ENCODE assay signal across 9 cellular contexts in the genomic region with DNA sequence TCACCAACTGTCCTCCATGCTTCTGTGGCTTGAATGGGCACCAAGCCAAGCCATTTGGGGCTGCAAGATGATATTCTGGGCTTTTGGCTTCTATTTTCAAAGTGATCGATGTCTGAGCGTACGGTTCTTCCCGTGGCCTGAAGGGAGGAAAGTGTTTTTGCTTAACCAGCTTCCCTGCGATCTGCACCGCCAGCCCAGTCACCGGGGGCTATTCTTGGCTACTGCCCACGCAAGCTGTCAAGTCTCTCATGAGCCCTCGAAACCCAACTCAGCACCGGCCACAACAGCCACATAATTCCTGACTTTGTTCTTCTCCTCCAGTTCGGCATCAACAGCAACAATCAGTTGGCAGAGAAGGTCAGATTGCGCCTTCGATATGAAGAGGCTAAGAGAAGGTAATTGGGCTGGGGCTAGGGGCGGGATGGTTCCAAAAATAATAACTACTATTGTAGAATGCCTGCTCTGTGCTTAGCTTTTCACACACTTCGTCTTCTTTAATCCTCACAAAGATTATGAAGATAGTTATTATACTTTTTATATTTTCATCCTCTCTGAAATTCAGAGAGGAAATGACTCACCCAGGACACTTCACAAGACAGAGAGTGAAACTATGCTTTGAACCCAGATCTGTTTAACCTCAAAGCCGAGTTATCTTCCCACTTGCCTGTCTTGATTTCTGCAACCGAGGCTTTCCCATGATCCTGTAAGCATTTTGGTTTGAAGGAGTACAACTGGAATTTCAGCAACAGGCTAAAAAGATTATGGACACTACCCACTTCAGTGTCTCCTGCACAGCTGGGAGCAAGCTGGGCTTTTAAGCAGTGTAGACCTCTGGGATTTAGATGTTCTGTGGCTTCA.
A peak's percentile ranks its signal among the peaks of the same experiment; 100 is the strongest.
DNase-seq lines count a peak whose midpoint lies in the region; ATAC-seq and FAIRE-seq lines count a peak whose summit lies in the region.
"Had no signal": no experiment of that assay in that cellular context is flagged by ENCODE, and none has a peak within 500 bp of the region (broad histone marks: within the 10 kb centered on the region; RNA-seq: fewer than 3 reads in every experiment).

No MANE protein-coding gene starts in this region.

- DNase-seq in GM04503 (ENCODE audit: low read depth) (peak; percentile 14), immature natural killer cell (no peak), GM19239 (ENCODE audit: insufficient read length, low spot score) (no peak), mesenteric fat pad (ENCODE audit: low spot score) (no peak)
- DNase-seq in activated CD4-positive, alpha-beta memory T cell treated with anti-CD3 and anti-CD28 coated beads, Interleukin-2, amount 10 ng/mL, durations not matched to agents 7 days and 5 days: peak; percentile 18

- H3K9me3 Mint-ChIP-seq in activated CD4-positive, alpha-beta memory T cell treated with anti-CD3 and anti-CD28 coated beads, Interleukin-2, amount 10 ng/mL, durations not matched to agents 7 days and 5 days: no peaks in the 10 kb centered on the region
- no peaks in the 10 kb centered on the region for H3K9me3 Mint-ChIP-seq in immature natural killer cell

- ATAC-seq in HG03432 (IDR thresholded peaks at IDR 0.05; ENCODE audit: unreplicated experiment): peak; percentile 83
- ATAC-seq in GM19452 (IDR thresholded peaks at IDR 0.05; ENCODE audit: unreplicated experiment): no peak
- ATAC-seq in HG03025 (IDR thresholded peaks at IDR 0.05; ENCODE audit: low FRiP score, unreplicated experiment): no peak

- peak overlapping the region; percentile 24 for H3K27ac Mint-ChIP-seq in activated CD4-positive, alpha-beta memory T cell treated with anti-CD3 and anti-CD28 coated beads, Interleukin-2, amount 10 ng/mL, durations not matched to agents 7 days and 5 days
- peak overlapping the region in 2 of 6 donors; percentile 84 for H3K27ac Mint-ChIP-seq in immature natural killer cell

- H3K4me1 Mint-ChIP-seq in activated CD4-positive, alpha-beta memory T cell treated with anti-CD3 and anti-CD28 coated beads, Interleukin-2, amount 10 ng/mL, durations not matched to agents 7 days and 5 days: peaks cover 25% of the 10 kb centered on the region
- H3K4me1 Mint-ChIP-seq in immature natural killer cell: peaks cover 7 to 10% of the 10 kb centered on the region in 2 donors

- H3K27me3 Mint-ChIP-seq in activated CD4-positive, alpha-beta memory T cell treated with anti-CD3 and anti-CD28 coated beads, Interleukin-2, amount 10 ng/mL, durations not matched to agents 7 days and 5 days: peaks cover 35% of the 10 kb centered on the region
- H3K27me3 Mint-ChIP-seq in immature natural killer cell (ENCODE audit: low read depth in 3 of 3): peaks cover 2 to 3% (median 2%) of the 10 kb centered on the region in 3 donors

- CTCF ChIA-PET in activated CD4-positive, alpha-beta memory T cell treated with anti-CD3 and anti-CD28 coated beads, Interleukin-2, amount 10 ng/mL, durations not matched to agents 7 days and 5 days (lab: Charles Lee): interaction anchor here (1.1 kb wide), 1 partner anchor 9 kb away, joined by 3 read pairs; no protein-coding TSS in a partner anchor

- no peaks in the 10 kb centered on the region for H3K36me3 Mint-ChIP-seq in activated CD4-positive, alpha-beta memory T cell treated with anti-CD3 and anti-CD28 coated beads, Interleukin-2, amount 10 ng/mL, durations not matched to agents 7 days and 5 days (ENCODE audit: low read depth)
- H3K36me3 Mint-ChIP-seq in immature natural killer cell: no peaks in the 10 kb centered on the region

- POLR2A ChIA-PET in activated CD4-positive, alpha-beta memory T cell treated with anti-CD3 and anti-CD28 coated beads, Interleukin-2, amount 10 ng/mL, durations not matched to agents 7 days and 5 days (lab: Charles Lee): no interaction called here

- FAIRE-seq in GM19239 (lab: Jason Lieb, UNC): no peak
- FAIRE-seq: frontal cortex had no signal

- peak overlapping the region; percentile 57 for H3K4me3 Mint-ChIP-seq in activated CD4-positive, alpha-beta memory T cell treated with anti-CD3 and anti-CD28 coated beads, Interleukin-2, amount 10 ng/mL, durations not matched to agents 7 days and 5 days
- peak overlapping the region in 3 of 5 donors; percentile 38 to 84 (median 47) for H3K4me3 Mint-ChIP-seq in immature natural killer cell

Comparison
In these comparisons a context has a peak if more than half of its experiments do, and no peak if none do; other contexts are left out.
1. DNase-seq: peak in GM04503 (single experiment) and activated CD4-positive, alpha-beta memory T cell treated with anti-CD3 and anti-CD28 coated beads, Interleukin-2, amount 10 ng/mL, durations not matched to agents 7 days and 5 days (single experiment); none in immature natural killer cell (0 of 3), GM19239 (single experiment) and mesenteric fat pad (single experiment).